Comparison of ENCODE assay signal across 22 cellular contexts in genomic region chr6:129786548-129786947, GRCh38.
DNase-seq lines count a peak whose midpoint lies in the region; ATAC-seq, FAIRE-seq and TF ChIP-seq lines count a peak whose summit lies in the region.
"Had no signal": no experiment of that assay in that cellular context is flagged by ENCODE, and none has a peak within 500 bp of the region (broad histone marks: within the 10 kb centered on the region; RNA-seq: fewer than 3 reads in every experiment).

No MANE protein-coding gene starts in this region.

- DNase-seq in GM23248 (peak; percentile 55), PC-3 (peak; percentile 65), endothelial cell of umbilical vein (ENCODE audit: low read depth, low spot score) (no peak), stromal cell of bone marrow (ENCODE audit: low read depth) (peak; percentile 8), NCI-H748 (lab: John Stamatoyannopoulos, UW; ENCODE audit: unreplicated experiment) (no peak), H9 (no peak)
- DNase-seq: activated CD4-positive, alpha-beta T cell treated with anti-CD3 and anti-CD28 coated beads, Interleukin-2, amount 50 U/mL, for 1 hour; activated gamma-delta T cell treated with Interleukin-2 at 50 U/mL for 16 hours; activated T-cell treated with anti-CD3 and anti-CD28 coated beads, Interleukin-2, amount 50 U/mL, for 4 hours; H7; nephron progenitor cell; OCI-M1; ovary; SIG-M5; stimulated activated CD4-positive, alpha-beta T cell treated with anti-CD3 and anti-CD28 coated beads, Interleukin-1b, Interleukin-23, amount 100 ng/mL, for 48 hours; stimulated activated CD8-positive, alpha-beta memory T cell treated with anti-CD3 and anti-CD28 coated beads, Interleukin-4, amount 100 ng/mL, for 48 hours; transverse colon had no signal

- H2BK12ac ChIP-seq in H9 (ENCODE audit: insufficient read length, low read depth, low read length): no peak overlapping the region

- H3K18ac ChIP-seq in H9 (ENCODE audit: insufficient read length, low read depth, low read length): no peak overlapping the region

- no peak overlapping the region for H3K56ac ChIP-seq in H9 (ENCODE audit: insufficient read length, low read depth, low read length)

- H3K9me3 Mint-ChIP-seq in H9: no peaks in the 10 kb centered on the region
- H3K9me3 Mint-ChIP-seq: CD14-positive monocyte, nephron progenitor cell, WTC11 had no signal

- H4K8ac ChIP-seq in H9 (replicated peaks; ENCODE audit: insufficient read length, low read depth, low read length): no peak overlapping the region

- H3K27me3 Mint-ChIP-seq in H9 (ENCODE audit: low read depth): no peaks in the 10 kb centered on the region

- no peaks in the 10 kb centered on the region for H3K9me2 ChIP-seq in GM23248 (ENCODE audit: insufficient read depth)
- H3K9me2 ChIP-seq in PC-3 (replicated peaks; ENCODE audit: low read length): no peaks in the 10 kb centered on the region

- no peak overlapping the region for H4K91ac ChIP-seq in H9 (ENCODE audit: insufficient read length, low read depth, low read length)

- H2BK120ac ChIP-seq in H9 (ENCODE audit: low read depth, low read length, poor library complexity, severe bottlenecking): no peak overlapping the region

- H3T11ph ChIP-seq in H9 (ENCODE audit: low read length): no peak overlapping the region

- peak; percentile 78 for ATAC-seq in PC-3
- ATAC-seq in esophagus mucosa: no peak
- ATAC-seq: activated T-cell treated with anti-CD3 and anti-CD28 coated beads, Interleukin-2, amount 50 U/mL, for 4 hours; WTC11 had no signal

- H4K20me1 ChIP-seq in GM23248 (ENCODE audit: insufficient read depth) (no peaks in the 10 kb centered on the region), PC-3 (ENCODE audit: low read length) (no peaks in the 10 kb centered on the region), endothelial cell of umbilical vein (replicated peaks; ENCODE audit: control insufficient read depth, extremely low read depth, insufficient read depth, low read length) (no peaks in the 10 kb centered on the region), H9 (ENCODE audit: control insufficient read depth, insufficient read depth, insufficient read length) (no peaks in the 10 kb centered on the region)

- no peaks in the 10 kb centered on the region for H3K36me3 Mint-ChIP-seq in H9 (ENCODE audit: insufficient read depth in 1 of 3, low read depth in 3 of 3)
- H3K36me3 Mint-ChIP-seq: CD14-positive monocyte, WTC11 had no signal

- no peaks in the 10 kb centered on the region for H3K4me1 Mint-ChIP-seq in H9
- H3K4me1 Mint-ChIP-seq: nephron progenitor cell had no signal

- no peak overlapping the region for H3K4ac ChIP-seq in H9 (ENCODE audit: low read depth, low read length)

- in situ Hi-C loops in GM23248 (cut with MboI): no loop called here

- H3K36me3 ChIP-seq in GM23248 (ENCODE audit: low read depth) (no peaks in the 10 kb centered on the region), PC-3 (ENCODE audit: low read depth, low read length) (no peaks in the 10 kb centered on the region), endothelial cell of umbilical vein (ENCODE audit: control insufficient read depth in 2 of 2, extremely low read depth in 1 of 2, insufficient read depth in 2 of 2, low read length in 2 of 2) (no peaks in the 10 kb centered on the region)
- H3K36me3 ChIP-seq: ovary, transverse colon had no signal

- H2BK20ac ChIP-seq in H9 (ENCODE audit: low read depth, low read length, poor library complexity, severe bottlenecking): no peak overlapping the region

- TF ChIP-seq POLR2A in endothelial cell of umbilical vein (IDR thresholded peaks at IDR 0.05; ENCODE audit: low read depth, low read length): no peak

- H3K4me1 ChIP-seq in GM23248 (ENCODE audit: insufficient read depth) (peaks cover 16% of the 10 kb centered on the region), PC-3 (ENCODE audit: insufficient read depth, low read length) (peaks cover 7% of the 10 kb centered on the region; the same call in 1 of the 2 replicates), endothelial cell of umbilical vein (ENCODE audit: control insufficient read depth, extremely low read depth, insufficient read depth, low read length) (no peaks in the 10 kb centered on the region), H9 (ENCODE audit: insufficient read depth, low read length) (no peaks in the 10 kb centered on the region)
- H3K4me1 ChIP-seq: transverse colon had no signal

- no peak overlapping the region for H3K4me3 Mint-ChIP-seq in H9
- H3K4me3 Mint-ChIP-seq: activated T-cell treated with anti-CD3 and anti-CD28 coated beads, Interleukin-2, amount 50 U/mL, for 4 hours; CD14-positive monocyte; nephron progenitor cell; WTC11 had no signal

- no peak for FAIRE-seq in endothelial cell of umbilical vein (lab: Jason Lieb, UNC)
- FAIRE-seq: D721Med had no signal

- WGBS in GM23248 (ENCODE audit: low coverage in 1 of 2, low lambda C conversion rate in 2 of 2, missing lambda C conversion rate in 2 of 2), 2 experiments: 30 to 36% methylated on average over 3 of the region's 3 CpGs
- WGBS in H9 (ENCODE audit: extremely low coverage, insufficient read length, low lambda C conversion rate): no CpG with 5 or more reads among the region's 3 CpGs

- TF ChIP-seq CTCF in PC-3 (conservative IDR thresholded peaks at IDR 0.05; ENCODE audit: low read depth, low read length) (no peak), endothelial cell of umbilical vein (IDR thresholded peaks at IDR 0.05; ENCODE audit: extremely low read depth in 1 of 2, insufficient read depth in 1 of 2, low read depth in 1 of 2, low read length in 2 of 2) (no peak), H9 (conservative IDR thresholded peaks at IDR 0.05) (no peak)

- H3F3A ChIP-seq in GM23248 (ENCODE audit: insufficient read depth): peaks cover 11% of the 10 kb centered on the region; the same call in 1 of the 2 replicates
- H3F3A ChIP-seq in PC-3 (ENCODE audit: low read length, unreplicated experiment): no peaks in the 10 kb centered on the region

- H2AFZ ChIP-seq in GM23248: no peak overlapping the region
- no peak overlapping the region for H2AFZ ChIP-seq in PC-3 (ENCODE audit: low read length)
- no peak overlapping the region for H2AFZ ChIP-seq in endothelial cell of umbilical vein (ENCODE audit: low read depth, low read length)
- H2AFZ ChIP-seq in H9 (ENCODE audit: low read length): no peak overlapping the region

- no peak overlapping the region for H3K14ac ChIP-seq in H9 (ENCODE audit: insufficient read depth, low read length)

- CTCF ChIA-PET in PC-3 (lab: Charles Lee): no interaction called here
- CTCF ChIA-PET in endothelial cell of umbilical vein (lab: Charles Lee): interaction anchor here (1.3 to 1.4 kb wide), 2 partner anchors 10 to 28 kb away, joined by 3 to 14 read pairs; no protein-coding TSS in a partner anchor

- no peaks in the 10 kb centered on the region for H3K27me3 ChIP-seq in GM23248 (replicated peaks; ENCODE audit: insufficient read depth)
- no peaks in the 10 kb centered on the region for H3K27me3 ChIP-seq in PC-3 (ENCODE audit: low read length)
- H3K27me3 ChIP-seq in endothelial cell of umbilical vein (ENCODE audit: control insufficient read depth in 2 of 2, insufficient read depth in 2 of 2, low read length in 2 of 2): peaks cover 0 to 4% of the 10 kb centered on the region in 2 experiments
- H3K27me3 ChIP-seq in H9 (ENCODE audit: insufficient read depth, low read length): no peaks in the 10 kb centered on the region
- H3K27me3 ChIP-seq: ovary, transverse colon had no signal

- intact Hi-C loops in PC-3 (cut with micrococcal nuclease) (no loop called here), endothelial cell of umbilical vein (cut with micrococcal nuclease) (no loop called here)

- no peak overlapping the region for H2BK5ac ChIP-seq in H9 (ENCODE audit: insufficient read length, low read length)

- H2AK5ac ChIP-seq in H9 (ENCODE audit: insufficient read length, low read length): no peak overlapping the region

- H3K79me2 ChIP-seq in GM23248 (ENCODE audit: insufficient read depth): no peaks in the 10 kb centered on the region
- H3K79me2 ChIP-seq in PC-3 (ENCODE audit: low read length): no peaks in the 10 kb centered on the region
- no peaks in the 10 kb centered on the region for H3K79me2 ChIP-seq in endothelial cell of umbilical vein (ENCODE audit: control insufficient read depth, insufficient read depth, low read length)
- H3K79me2 ChIP-seq in H9 (ENCODE audit: insufficient read depth, low read length): no peaks in the 10 kb centered on the region

- no peak overlapping the region for H3K4me2 ChIP-seq in GM23248 (ENCODE audit: unreplicated experiment)
- no peak overlapping the region for H3K4me2 ChIP-seq in PC-3 (ENCODE audit: low read length)
- H3K4me2 ChIP-seq in endothelial cell of umbilical vein (ENCODE audit: insufficient read depth, low read length): no peak overlapping the region
- no peak overlapping the region for H3K4me2 ChIP-seq in H9 (ENCODE audit: insufficient read depth, insufficient read length, low read length)

- dilution Hi-C loops in endothelial cell of umbilical vein (cut with MboI; ENCODE audit: extremely low pct_ligation_motif_present, low sequenced_read_pairs): no loop called here

- H3K27ac Mint-ChIP-seq in H9: no peak overlapping the region
- H3K27ac Mint-ChIP-seq: CD14-positive monocyte, nephron progenitor cell, WTC11 had no signal

- H4K5ac ChIP-seq in H9 (ENCODE audit: insufficient read length, low read depth, low read length): no peak overlapping the region

- no peak overlapping the region for H2BK15ac ChIP-seq in H9 (ENCODE audit: low read depth, low read length)

- H3K9me3 ChIP-seq in GM23248 (ENCODE audit: low read depth): no peaks in the 10 kb centered on the region
- H3K9me3 ChIP-seq in PC-3 (ENCODE audit: low read length): no peaks in the 10 kb centered on the region
- no peaks in the 10 kb centered on the region for H3K9me3 ChIP-seq in endothelial cell of umbilical vein (replicated peaks; ENCODE audit: control insufficient read depth, insufficient read depth, low read length)
- no peaks in the 10 kb centered on the region for H3K9me3 ChIP-seq in H9 (ENCODE audit: control insufficient read depth, low read depth, low read length)
- H3K9me3 ChIP-seq: ovary, transverse colon had no signal

- H3K9me1 ChIP-seq in endothelial cell of umbilical vein (replicated peaks; ENCODE audit: control insufficient read depth, extremely low read depth, insufficient read depth, low read length): no peaks in the 10 kb centered on the region

- H3K27ac ChIP-seq in GM23248 (no peak overlapping the region), PC-3 (ENCODE audit: low read length) (no peak overlapping the region), endothelial cell of umbilical vein (ENCODE audit: insufficient read depth, low read depth, low read length) (no peak overlapping the region), H9 (ENCODE audit: insufficient read length, low read depth, low read length) (no peak overlapping the region)
- H3K27ac ChIP-seq: ovary, skin epidermis, transverse colon had no signal

- H3K4me3 ChIP-seq in GM23248 (no peak overlapping the region), PC-3 (ENCODE audit: low read length) (no peak overlapping the region), endothelial cell of umbilical vein (replicated peaks in 1 of 3; ENCODE audit: insufficient read depth in 1 of 3, low read depth in 1 of 3, low read length in 3 of 3) (no peak overlapping the region)
- H3K4me3 ChIP-seq: ovary, skin epidermis, transverse colon had no signal

- no peak overlapping the region for H3K9ac ChIP-seq in GM23248
- no peak overlapping the region for H3K9ac ChIP-seq in PC-3 (ENCODE audit: low read length)
- no peak overlapping the region for H3K9ac ChIP-seq in endothelial cell of umbilical vein (replicated peaks; ENCODE audit: extremely low read depth, insufficient read depth, low read length)
- H3K9ac ChIP-seq in H9 (ENCODE audit: extremely low read depth, insufficient read length, low read length): no peak overlapping the region

- H3K23me2 ChIP-seq in H9 (ENCODE audit: insufficient read length, low read depth, low read length, poor library complexity, severe bottlenecking): no peaks in the 10 kb centered on the region

- H3K23ac ChIP-seq in H9 (ENCODE audit: insufficient read length, low read depth, low read length): no peak overlapping the region

- no TSS peak for BruUV-seq in PC-3 (replicated peaks; lab: Mats Ljungman, UMichigan)
- BruUV-seq in endothelial cell of umbilical vein (replicated peaks; lab: Mats Ljungman, UMichigan): no TSS peak

- POLR2A ChIA-PET in PC-3 (lab: Charles Lee; ENCODE audit: unreplicated experiment) (no interaction called here), endothelial cell of umbilical vein (lab: Charles Lee) (no interaction called here)

- H3K79me1 ChIP-seq in H9 (ENCODE audit: insufficient read depth, low read depth, low read length, poor library complexity, severe bottlenecking): no peaks in the 10 kb centered on the region

Comparison
In these comparisons a context has a peak if more than half of its experiments do, and no peak if none do; other contexts are left out.
1. DNase-seq: peak in GM23248 (single experiment), PC-3 (single experiment) and stromal cell of bone marrow (single experiment); none in endothelial cell of umbilical vein (single experiment), NCI-H748 (single experiment) and H9 (single experiment).